Comparison of ENCODE assay signal across 1 cellular context in the genomic region with DNA sequence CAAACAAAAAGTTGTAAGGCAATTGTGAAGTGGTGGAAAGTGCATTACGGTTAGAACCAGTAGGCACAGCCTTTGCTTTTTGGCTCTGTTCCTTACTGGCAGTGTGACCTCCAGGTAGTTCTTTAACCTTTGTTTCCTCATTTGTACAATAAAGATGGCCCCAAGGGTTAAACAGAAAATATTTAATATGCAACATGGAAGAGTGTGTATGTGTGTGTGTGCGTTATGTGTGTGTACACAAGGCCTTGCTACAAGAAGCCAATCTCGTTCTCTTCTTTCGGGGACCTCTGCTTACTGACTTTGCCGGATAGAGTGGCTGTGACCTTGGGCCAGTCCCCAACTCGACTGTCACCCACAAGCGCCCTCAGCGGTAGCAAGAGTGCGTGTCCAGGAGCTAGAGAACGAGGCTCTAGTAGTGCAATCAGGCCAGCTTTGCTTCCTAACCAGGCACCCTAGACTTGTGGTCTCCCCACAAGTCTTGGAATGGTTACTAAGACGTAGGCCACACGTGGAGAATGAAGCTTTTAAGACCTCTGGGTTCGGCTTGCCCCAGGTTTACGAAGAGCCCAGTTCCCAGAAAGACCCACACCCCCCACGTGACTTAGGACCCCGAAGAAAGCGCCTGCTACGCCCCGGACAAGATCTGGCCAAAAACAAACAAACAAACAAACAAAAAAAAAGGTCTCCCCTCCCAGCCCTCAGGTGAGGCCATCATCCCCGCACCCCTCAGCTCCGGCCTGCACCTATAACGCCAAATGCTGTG.
TF ChIP-seq lines count a peak whose summit lies in the region.

No MANE protein-coding gene starts in this region.

TF ChIP-seq in WTC11, 78 proteins besides CTCF, POLR2A, EP300 and RAD21 (continued from another document):
- TF ChIP-seq, protein P1, sequence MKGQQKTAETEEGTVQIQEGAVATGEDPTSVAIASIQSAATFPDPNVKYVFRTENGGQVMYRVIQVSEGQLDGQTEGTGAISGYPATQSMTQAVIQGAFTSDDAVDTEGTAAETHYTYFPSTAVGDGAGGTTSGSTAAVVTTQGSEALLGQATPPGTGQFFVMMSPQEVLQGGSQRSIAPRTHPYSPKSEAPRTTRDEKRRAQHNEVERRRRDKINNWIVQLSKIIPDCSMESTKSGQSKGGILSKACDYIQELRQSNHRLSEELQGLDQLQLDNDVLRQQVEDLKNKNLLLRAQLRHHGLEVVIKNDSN (CRISPR knock-in tag; IDR thresholded peaks at IDR 0.05), result peak; percentile 91
- TF ChIP-seq, protein P2, sequence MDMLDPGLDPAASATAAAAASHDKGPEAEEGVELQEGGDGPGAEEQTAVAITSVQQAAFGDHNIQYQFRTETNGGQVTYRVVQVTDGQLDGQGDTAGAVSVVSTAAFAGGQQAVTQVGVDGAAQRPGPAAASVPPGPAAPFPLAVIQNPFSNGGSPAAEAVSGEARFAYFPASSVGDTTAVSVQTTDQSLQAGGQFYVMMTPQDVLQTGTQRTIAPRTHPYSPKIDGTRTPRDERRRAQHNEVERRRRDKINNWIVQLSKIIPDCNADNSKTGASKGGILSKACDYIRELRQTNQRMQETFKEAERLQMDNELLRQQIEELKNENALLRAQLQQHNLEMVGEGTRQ (CRISPR knock-in tag; IDR thresholded peaks at IDR 0.05), result peak; percentile 92
- TF ChIP-seq CBFB (CRISPR knock-in tag; IDR thresholded peaks at IDR 0.05; ENCODE audit: low read depth), result no peak
